15 cellular contexts compared by ENCODE assay signal in genomic region chr11:17258670-17259069, GRCh38. TPM values are rescaled to one million over a fixed set of nuclear protein-coding genes. Genes with fewer than 3 reads are reported as not detected.
DNase-seq lines count a peak whose midpoint lies in the region; ATAC-seq, FAIRE-seq and TF ChIP-seq lines count a peak whose summit lies in the region.
"Had no signal": no experiment of that assay in that cellular context is flagged by ENCODE, and none has a peak within 500 bp of the region (broad histone marks: within the 10 kb centered on the region; RNA-seq: fewer than 3 reads in every experiment).

No MANE protein-coding gene starts in this region.

- H3K4me2 ChIP-seq in K562 (ENCODE audit: insufficient read depth, low read length): peak overlapping the region; percentile 50
- H3K4me2 ChIP-seq: BLaER1 treated with 17β-estradiol and CSF1 and Interleukin-3, amounts not matched to agents 10 nM and 100 nM had no signal

- 0 out of 4 replicates have a peak overlapping the region, but pooled peaks of 1 of the 2 experiments have one; percentile 29 for H3K9ac ChIP-seq in K562 (ENCODE audit: insufficient read depth in 1 of 2, low read depth in 2 of 2, low read length in 2 of 2)
- H3K9ac ChIP-seq: BLaER1 treated with 17β-estradiol and CSF1 and Interleukin-3, amounts not matched to agents 10 nM and 100 nM had no signal

- H3K27ac Mint-ChIP-seq in Caco-2 (ENCODE audit: unreplicated experiment): peak overlapping the region; percentile 60
- H3K27ac Mint-ChIP-seq: B cell; CD8-positive, alpha-beta T cell; H9 had no signal

- H3K36me3 ChIP-seq in Caco-2 (ENCODE audit: control insufficient read depth, insufficient read depth, low read length) (no peaks in the 10 kb centered on the region), K562 (ENCODE audit: control insufficient read depth, insufficient read depth, low read length) (no peaks in the 10 kb centered on the region), mucosa of descending colon (ENCODE audit: low read depth) (no peaks in the 10 kb centered on the region)
- H3K36me3 ChIP-seq: BLaER1 treated with 17β-estradiol and CSF1 and Interleukin-3, amounts not matched to agents 10 nM and 100 nM had no signal

- POLR2A ChIA-PET in Caco-2 (lab: Charles Lee) (interaction anchor here (0.9 kb wide), 1 partner anchor 50 kb away, joined by 4 read pairs; no protein-coding TSS in a partner anchor), K562 (lab: Yijun Ruan, JAX) (interaction anchor here (0.5 to 1.9 kb wide), 6 partner anchors 8 to 17 kb away, joined by 3 to 6 read pairs (median 3); no protein-coding TSS in a partner anchor)

- H3K4me1 Mint-ChIP-seq in Caco-2 (ENCODE audit: low read depth, unreplicated experiment): peaks cover 13% of the 10 kb centered on the region
- H3K4me1 Mint-ChIP-seq: B cell, H9 had no signal

- FAIRE-seq in K562 (lab: Jason Lieb, UNC): peak; percentile 67
- FAIRE-seq: G401.6, GM12891 had no signal

- DNase-seq in Caco-2: no peak
- DNase-seq in OCI-M1 (lab: John Stamatoyannopoulos, UW): peak; percentile 47
- peak in 3 of 4 experiments; percentile 35 to 61 (median 60) for DNase-seq in K562 (ENCODE audit: extremely low read depth in 1 of 4, low spot score in 3 of 4)
- no peak for DNase-seq in mucosa of descending colon
- DNase-seq in H4 (ENCODE audit: low spot score): no peak
- DNase-seq: 8988T; CD8-positive, alpha-beta T cell; GOT3; H9 had no signal

- no peaks in the 10 kb centered on the region for H3K9me1 ChIP-seq in K562 (ENCODE audit: control insufficient read depth, insufficient read depth, low read length)

- H3K9me3 ChIP-seq in Caco-2 (no peaks in the 10 kb centered on the region), K562 (replicated peaks; ENCODE audit: control insufficient read depth, insufficient read depth, low read depth, low read length) (no peaks in the 10 kb centered on the region), mucosa of descending colon (no peaks in the 10 kb centered on the region)
- H3K9me3 ChIP-seq: BLaER1 treated with 17β-estradiol and CSF1 and Interleukin-3, amounts not matched to agents 10 nM and 100 nM had no signal

- no peaks in the 10 kb centered on the region for H3K27me3 Mint-ChIP-seq in Caco-2 (ENCODE audit: insufficient read depth, unreplicated experiment)

- no peak overlapping the region for H3K4me3 ChIP-seq in Caco-2 (ENCODE audit: low read depth, low read length)
- H3K4me3 ChIP-seq in K562: no peak overlapping the region
- no peak overlapping the region for H3K4me3 ChIP-seq in mucosa of descending colon
- H3K4me3 ChIP-seq: BLaER1 treated with 17β-estradiol and CSF1 and Interleukin-3, amounts not matched to agents 10 nM and 100 nM had no signal

- H4K20me1 ChIP-seq in K562 (replicated peaks; ENCODE audit: control insufficient read depth, insufficient read depth, low read length): no peaks in the 10 kb centered on the region
- H4K20me1 ChIP-seq: BLaER1 treated with 17β-estradiol and CSF1 and Interleukin-3, amounts not matched to agents 10 nM and 100 nM had no signal

- in situ Hi-C loops in K562 (cut with MboI): no loop called here

- ATAC-seq in K562: peak; percentile 87
- peak; percentile 86 for ATAC-seq in mucosa of descending colon
- no peak for ATAC-seq in GM19395 (IDR thresholded peaks at IDR 0.05; ENCODE audit: unreplicated experiment)
- ATAC-seq in GM18519 (IDR thresholded peaks at IDR 0.05; ENCODE audit: low FRiP score, unreplicated experiment): no peak
- ATAC-seq: CD8-positive, alpha-beta T cell had no signal

- H3K9me3 Mint-ChIP-seq in Caco-2 (ENCODE audit: unreplicated experiment): no peaks in the 10 kb centered on the region
- H3K9me3 Mint-ChIP-seq: CD8-positive, alpha-beta T cell; H9 had no signal

- H2AFZ ChIP-seq in K562 (ENCODE audit: low read depth, low read length): peak overlapping the region; percentile 60

- CTCF ChIA-PET in Caco-2 (lab: Charles Lee): interaction anchor here (0.6 to 1.2 kb wide), 2 partner anchors 17 to 128 kb away, joined by 3 to 4 read pairs; partner anchors contain the start of gene NUCB2
- CTCF ChIA-PET in K562 (lab: Yijun Ruan, JAX; ENCODE audit: low intra/inter-chr PET ratio): no interaction called here

- H3K4me1 ChIP-seq in Caco-2 (peaks cover 28% of the 10 kb centered on the region), K562 (replicated peaks in 1 of 2; ENCODE audit: control insufficient read depth in 2 of 2, insufficient read depth in 2 of 2, low read length in 2 of 2) (peaks cover 8 to 16% of the 10 kb centered on the region in 2 experiments), mucosa of descending colon (ENCODE audit: low read depth) (no peaks in the 10 kb centered on the region)
- H3K4me1 ChIP-seq: BLaER1 treated with 17β-estradiol and CSF1 and Interleukin-3, amounts not matched to agents 10 nM and 100 nM had no signal

- no peaks in the 10 kb centered on the region for H3K36me3 Mint-ChIP-seq in Caco-2 (ENCODE audit: insufficient read depth, unreplicated experiment)
- H3K36me3 Mint-ChIP-seq: CD8-positive, alpha-beta T cell had no signal

- H3K27me3 ChIP-seq in Caco-2 (replicated peaks; ENCODE audit: control insufficient read depth, insufficient read depth, low read length) (no peaks in the 10 kb centered on the region), K562 (ENCODE audit: control insufficient read depth in 2 of 2, insufficient read depth in 2 of 2, low read length in 2 of 2) (no peaks in the 10 kb centered on the region)
- H3K27me3 ChIP-seq: BLaER1 treated with 17β-estradiol and CSF1 and Interleukin-3, amounts not matched to agents 10 nM and 100 nM had no signal

- intact Hi-C loops in Caco-2 (cut with micrococcal nuclease; ENCODE audit: unreplicated experiment): no loop called here
- intact Hi-C loops in K562 (cut with micrococcal nuclease): no loop called here
- intact Hi-C loops in mucosa of descending colon (cut with DNase I, micrococcal nuclease): no loop called here

- peak overlapping the region; percentile 56 for H3K27ac ChIP-seq in K562 (ENCODE audit: extremely low read depth, low read depth, low read length)
- H3K27ac ChIP-seq: BLaER1 treated with 17β-estradiol and CSF1 and Interleukin-3, amounts not matched to agents 10 nM and 100 nM had no signal

- no peaks in the 10 kb centered on the region for H3K79me2 ChIP-seq in K562 (ENCODE audit: control insufficient read depth, insufficient read depth, low read length)

- no peak for TF ChIP-seq POLR2A in K562 (conservative IDR thresholded peaks at IDR 0.05)

- H3K4me3 Mint-ChIP-seq in Caco-2 (ENCODE audit: unreplicated experiment): no peak overlapping the region
- H3K4me3 Mint-ChIP-seq: B cell; CD8-positive, alpha-beta T cell; H9 had no signal

- TF ChIP-seq EP300 in K562 (IDR thresholded peaks at IDR 0.05; ENCODE audit: low read length): no peak

- no peak for TF ChIP-seq RAD21 in K562 (CRISPR knock-in tag; conservative IDR thresholded peaks at IDR 0.05 in 1 of 2, IDR thresholded peaks at IDR 0.05 in 1 of 2)

- TF ChIP-seq CTCF in Caco-2 (IDR thresholded peaks at IDR 0.05; ENCODE audit: insufficient read depth in 1 of 2, low read depth in 1 of 2, low read length in 1 of 2, severe bottlenecking in 1 of 2, unreplicated experiment in 1 of 2): no peak
- TF ChIP-seq CTCF in K562 (IDR thresholded peaks at IDR 0.05 in 2 of 3, conservative IDR thresholded peaks at IDR 0.05 in 1 of 3; ENCODE audit: insufficient read depth in 2 of 3, low read depth in 1 of 3, low read length in 3 of 3): no peak
- TF ChIP-seq CTCF in mucosa of descending colon (IDR thresholded peaks at IDR 0.05): no peak

- BruUV-seq in Caco-2 (replicated peaks; lab: Mats Ljungman, UMichigan) (no TSS peak), K562 (replicated peaks; lab: Mats Ljungman, UMichigan) (no TSS peak)

RNA-seq across cellular contexts. Expression of gene NUCB2, which starts 17.9 kb away (rescaled TPM):
- 54.5 and 66.6 TPM in 2 replicates for total RNA-seq in Caco-2 (2022)
- 43.4 and 81.9 TPM in 2 replicates for total RNA-seq in K562 (2011; cell fraction: chromatin; rRNA removed; ENCODE audit: low replicate concordance)
- 34.2 and 38.8 TPM in 2 replicates for total RNA-seq in K562 (2011; cell fraction: nucleolus; rRNA removed)
- total RNA-seq in K562 (2011; cell fraction: nucleoplasm; rRNA removed): 63.2 and 69.8 TPM in 2 replicates
- total RNA-seq in K562 (2014; rRNA removed): 47.0 and 54.0 TPM in 2 replicates
- total RNA-seq in K562 (2014; rRNA removed; fragmentation: Illumina TruSeq; extraction: Trizol): 67.3 and 81.6 TPM in 2 replicates
- total RNA-seq in K562 (2015; rRNA removed; fragmentation: Illumina TruSeq; extraction: Trizol): 97.3 and 108 TPM in 2 replicates
- total RNA-seq in K562 (2021): 55.6 and 62.0 TPM in 2 replicates
- polyA plus RNA-seq in K562 (2011; rRNA removed): 72.7 and 92.4 TPM in 2 replicates
- 14.4 and 28.2 TPM in 2 replicates for polyA plus RNA-seq in K562 (2011; cell fraction: cytosol; rRNA removed)
- 12.1 and 24.6 TPM in 2 replicates for polyA plus RNA-seq in K562 (2011; cell fraction: nucleus; rRNA removed)
- polyA plus RNA-seq in K562 (2012): 82.3 and 211 TPM in 2 replicates
- polyA plus RNA-seq in K562 (2014; fragmentation: Illumina TruSeq; extraction: Trizol): 66.1 and 84.6 TPM in 2 replicates
- polyA plus RNA-seq in K562 (2014; fragmentation: Nextera tagmentation; extraction: Ambion mirVana): 10 to 100 TPM; 89.0 to 95.5 TPM
- 65.8 and 74.1 TPM in 2 replicates for polyA plus RNA-seq in K562 (2014; rRNA removed)
- polyA minus RNA-seq in K562 (2011; rRNA and poly(A)+ RNA removed): 115 and 117 TPM in 2 replicates
- polyA minus RNA-seq in K562 (2011; cell fraction: cytosol; rRNA and poly(A)+ RNA removed): 26.1 and 26.2 TPM in 2 replicates
- 15.2 and 25.1 TPM in 2 replicates for polyA minus RNA-seq in K562 (2011; cell fraction: nucleus; rRNA and poly(A)+ RNA removed)
- 10 to 100 TPM; 22.4 to 75.4 (median 49.9) TPM for total RNA-seq in mucosa of descending colon
- total RNA-seq in H4 (2014; rRNA removed; shearing (Covaris generic)): 66.8 and 83.7 TPM in 2 replicates

RNA-seq across cellular contexts. Expression of gene PIK3C2A, which starts 50.9 kb away (rescaled TPM):
- 138 and 140 TPM in 2 replicates for total RNA-seq in Caco-2 (2022)
- 28.0 and 175 TPM in 2 replicates for total RNA-seq in K562 (2011; cell fraction: chromatin; rRNA removed; ENCODE audit: low replicate concordance)
- total RNA-seq in K562 (2011; cell fraction: nucleolus; rRNA removed): 9.2 and 13.8 TPM in 2 replicates
- total RNA-seq in K562 (2011; cell fraction: nucleoplasm; rRNA removed): 26.8 and 30.8 TPM in 2 replicates
- total RNA-seq in K562 (2014; rRNA removed): 10.7 and 11.1 TPM in 2 replicates
- 23.7 and 29.9 TPM in 2 replicates for total RNA-seq in K562 (2014; rRNA removed; fragmentation: Illumina TruSeq; extraction: Trizol)
- total RNA-seq in K562 (2015; rRNA removed; fragmentation: Illumina TruSeq; extraction: Trizol): 22.8 and 23.6 TPM in 2 replicates
- 19.0 and 19.6 TPM in 2 replicates for total RNA-seq in K562 (2021)
- polyA plus RNA-seq in K562 (2011; rRNA removed): 24.9 and 25.2 TPM in 2 replicates
- 3.6 and 9.7 TPM in 2 replicates for polyA plus RNA-seq in K562 (2011; cell fraction: cytosol; rRNA removed)
- polyA plus RNA-seq in K562 (2011; cell fraction: nucleus; rRNA removed): 9.5 and 18.1 TPM in 2 replicates
- 9.8 and 10.4 TPM in 2 replicates for polyA plus RNA-seq in K562 (2012)
- polyA plus RNA-seq in K562 (2014; fragmentation: Illumina TruSeq; extraction: Trizol): 12.5 and 15.6 TPM in 2 replicates
- polyA plus RNA-seq in K562 (2014; fragmentation: Nextera tagmentation; extraction: Ambion mirVana): 1 to 10 TPM; 3.1 to 4.1 TPM
- 8.0 and 8.1 TPM in 2 replicates for polyA plus RNA-seq in K562 (2014; rRNA removed)
- 61.7 and 92.1 TPM in 2 replicates for polyA minus RNA-seq in K562 (2011; rRNA and poly(A)+ RNA removed)
- polyA minus RNA-seq in K562 (2011; cell fraction: cytosol; rRNA and poly(A)+ RNA removed): 12.8 and 14.2 TPM in 2 replicates
- polyA minus RNA-seq in K562 (2011; cell fraction: nucleus; rRNA and poly(A)+ RNA removed): 19.3 and 38.9 TPM in 2 replicates
- total RNA-seq in mucosa of descending colon: 10 to 100 TPM; 48.5 to 75.7 (median 49.3) TPM
- 25.6 and 41.2 TPM in 2 replicates for total RNA-seq in H4 (2014; rRNA removed; shearing (Covaris generic))

Comparison
In these comparisons a context has a peak if more than half of its experiments do, and no peak if none do; other contexts are left out.
1. DNase-seq: peak in OCI-M1 (single experiment) and K562 (3 of 4); none in Caco-2 (0 of 2), mucosa of descending colon (0 of 3) and H4 (single experiment).
2. ATAC-seq: peak in K562 (single experiment) and mucosa of descending colon (single experiment); none in GM19395 (single experiment) and GM18519 (single experiment).